13 cellular contexts compared by ENCODE assay signal in the genomic region with DNA sequence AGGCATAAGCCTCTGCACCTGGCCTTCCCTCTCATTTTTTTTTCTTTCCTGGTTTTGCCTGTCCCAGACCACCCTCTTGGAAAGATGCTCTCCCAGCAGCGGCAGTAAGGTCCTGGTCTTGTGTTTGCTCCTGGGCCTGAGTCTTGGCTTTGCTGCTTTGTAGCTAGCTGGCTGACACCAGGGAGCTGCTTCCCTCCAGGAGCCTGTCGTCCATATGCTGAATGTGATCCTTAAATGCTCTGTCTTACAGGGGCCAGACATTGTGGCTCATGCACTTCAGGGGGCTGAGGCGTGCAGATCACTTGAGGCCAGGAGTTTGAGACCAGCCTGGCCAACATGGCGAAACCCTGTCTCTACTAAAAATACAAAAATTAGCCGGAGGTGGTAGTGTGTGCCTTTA. TPM values are rescaled to one million over a fixed set of nuclear protein-coding genes. Genes with fewer than 3 reads are reported as not detected.
DNase-seq lines count a peak whose midpoint lies in the region; ATAC-seq and TF ChIP-seq lines count a peak whose summit lies in the region.
"Had no signal": no experiment of that assay in that cellular context is flagged by ENCODE, and none has a peak within 500 bp of the region (broad histone marks: within the 10 kb centered on the region; RNA-seq: fewer than 3 reads in every experiment).

No MANE protein-coding gene starts in this region.

- CTCF ChIA-PET in activated naive CD4-positive, alpha-beta T cell treated with anti-CD3 and anti-CD28 coated beads, Interleukin-2, amount 10 ng/mL, durations not matched to agents 7 days and 5 days (lab: Charles Lee), result interaction anchor here (0.6 kb wide), 1 partner anchor 1831 kb away, joined by 3 read pairs; no protein-coding TSS in a partner anchor

- TF ChIP-seq EP300 in stomach (IDR thresholded peaks at IDR 0.05), result no peak

- H3K27ac ChIP-seq in body of pancreas (peak overlapping the region; percentile 15 to 86 (median 66)), liver (ENCODE audit: low read depth in 1 of 2, low read length in 2 of 2) (peak overlapping the region; percentile 38 to 52), stomach (peak overlapping the region; percentile 67 to 81 (median 74))
- H3K27ac ChIP-seq: BLaER1 treated with 17β-estradiol and CSF1 and Interleukin-3, amounts not matched to agents 10 nM and 100 nM had no signal

- intact Hi-C loops in body of pancreas (cut with DNase I), result no loop called here
- intact Hi-C loops in stomach (cut with DNase I; ENCODE audit: low total_unique reads), result loop anchor here (10.0 kb wide), 1 partner anchor 49 kb away; no protein-coding TSS in a partner anchor

- H3K9me3 ChIP-seq in body of pancreas (no peaks in the 10 kb centered on the region), liver (ENCODE audit: control insufficient read depth in 4 of 4, low read length in 3 of 4) (no peaks in the 10 kb centered on the region), stomach (no peaks in the 10 kb centered on the region)
- H3K9me3 ChIP-seq: mucosa of descending colon had no signal

- 71 to 73% methylated on average over 5 of the region's 5 CpGs for WGBS in body of pancreas, 2 donors
- WGBS in liver, result 73% methylated on average over 5 of the region's 5 CpGs
- 38 to 62% (median 60%) methylated on average over 5 of the region's 5 CpGs for WGBS in stomach, 5 donors

- H3K36me3 ChIP-seq in body of pancreas (replicated peaks in 1 of 2; ENCODE audit: insufficient read depth in 1 of 2, low read depth in 2 of 2) (no peaks in the 10 kb centered on the region), liver (ENCODE audit: control insufficient read depth in 4 of 4, insufficient read depth in 3 of 4, low read depth in 1 of 4, low read length in 3 of 4) (no peaks in the 10 kb centered on the region), stomach (no peaks in the 10 kb centered on the region)
- H3K36me3 ChIP-seq: BLaER1 treated with 17β-estradiol and CSF1 and Interleukin-3, amounts not matched to agents 10 nM and 100 nM had no signal

- H3K4me1 ChIP-seq in body of pancreas (peaks cover 64% of the 10 kb centered on the region), liver (ENCODE audit: control insufficient read depth in 4 of 4, insufficient read depth in 4 of 4, low read length in 3 of 4) (peaks cover 18 to 54% (median 43%) of the 10 kb centered on the region in 4 donors), stomach (peaks cover 36 to 79% (median 51%) of the 10 kb centered on the region in 4 donors)

- peak overlapping the region; percentile 10 for H3K4me3 ChIP-seq in LNCaP clone FGC (ENCODE audit: low read depth, low read length)
- H3K4me3 ChIP-seq in body of pancreas, result no peak overlapping the region
- no peak overlapping the region for H3K4me3 ChIP-seq in liver (ENCODE audit: low read depth in 1 of 3, low read length in 3 of 3)
- peak overlapping the region in 1 of 4 donors; percentile 19 for H3K4me3 ChIP-seq in stomach
- H3K4me3 ChIP-seq: BLaER1 treated with 17β-estradiol and CSF1 and Interleukin-3, amounts not matched to agents 10 nM and 100 nM; K562; mucosa of descending colon had no signal

- no peaks in the 10 kb centered on the region for H3K27me3 Mint-ChIP-seq in activated naive CD8-positive, alpha-beta T cell treated with anti-CD3 and anti-CD28 coated beads for 36 hours
- peaks cover 7% of the 10 kb centered on the region for H3K27me3 Mint-ChIP-seq in activated naive CD4-positive, alpha-beta T cell treated with anti-CD3 and anti-CD28 coated beads, Interleukin-2, amount 10 ng/mL, durations not matched to agents 7 days and 5 days

- DNase-seq in LNCaP clone FGC (ENCODE audit: low read depth), result no peak
- DNase-seq in body of pancreas, result no peak
- no peak for DNase-seq in stomach
- no peak for DNase-seq in activated naive CD8-positive, alpha-beta T cell treated with anti-CD3 and anti-CD28 coated beads for 36 hours
- no peak for DNase-seq in activated naive CD4-positive, alpha-beta T cell treated with anti-CD3 and anti-CD28 coated beads, Interleukin-2, amount 10 ng/mL, durations not matched to agents 7 days and 5 days
- DNase-seq in NCI-H510A (lab: John Stamatoyannopoulos, UW), result no peak
- DNase-seq: activated CD4-positive, alpha-beta T cell treated with anti-CD3 and anti-CD28 coated beads, Interleukin-2, amount 50 U/mL, for 48 hours had no signal

- no peak overlapping the region for H3K4me3 Mint-ChIP-seq in activated naive CD8-positive, alpha-beta T cell treated with anti-CD3 and anti-CD28 coated beads for 36 hours
- no peak overlapping the region for H3K4me3 Mint-ChIP-seq in activated naive CD4-positive, alpha-beta T cell treated with anti-CD3 and anti-CD28 coated beads, Interleukin-2, amount 10 ng/mL, durations not matched to agents 7 days and 5 days
- H3K4me3 Mint-ChIP-seq: activated T-helper 1 cell treated with anti-CD3 and anti-CD28 coated beads, Interleukin-12 subunit alpha, Interleukin-12 subunit beta, Interleukin-2, Interleukin-4 antibody, amounts not matched to agents 30 ng/mL and 10 ng/mL and 1 ng/mL, durations not matched to agents 14 hours and 24 hours and 36 hours had no signal

- no peaks in the 10 kb centered on the region for H3K9me3 Mint-ChIP-seq in activated naive CD8-positive, alpha-beta T cell treated with anti-CD3 and anti-CD28 coated beads for 36 hours
- no peaks in the 10 kb centered on the region for H3K9me3 Mint-ChIP-seq in activated naive CD4-positive, alpha-beta T cell treated with anti-CD3 and anti-CD28 coated beads, Interleukin-2, amount 10 ng/mL, durations not matched to agents 7 days and 5 days

- no peak for TF ChIP-seq CTCF in LNCaP clone FGC (IDR thresholded peaks at IDR 0.05; ENCODE audit: control insufficient read depth, extremely low read depth, insufficient read depth)
- TF ChIP-seq CTCF in body of pancreas (IDR thresholded peaks at IDR 0.05), result no peak
- TF ChIP-seq CTCF in liver (IDR thresholded peaks at IDR 0.05; ENCODE audit: low read depth, low read length, missing input control), result no peak
- TF ChIP-seq CTCF in stomach (IDR thresholded peaks at IDR 0.05), result no peak

- H3K27ac Mint-ChIP-seq in activated naive CD8-positive, alpha-beta T cell treated with anti-CD3 and anti-CD28 coated beads for 36 hours, result no peak overlapping the region
- H3K27ac Mint-ChIP-seq in activated naive CD4-positive, alpha-beta T cell treated with anti-CD3 and anti-CD28 coated beads, Interleukin-2, amount 10 ng/mL, durations not matched to agents 7 days and 5 days, result no peak overlapping the region
- H3K27ac Mint-ChIP-seq: activated T-helper 1 cell treated with anti-CD3 and anti-CD28 coated beads, Interleukin-12 subunit alpha, Interleukin-12 subunit beta, Interleukin-2, Interleukin-4 antibody, amounts not matched to agents 30 ng/mL and 10 ng/mL and 1 ng/mL, durations not matched to agents 14 hours and 24 hours and 36 hours had no signal

- peaks cover 6% of the 10 kb centered on the region for H3K36me3 Mint-ChIP-seq in activated naive CD8-positive, alpha-beta T cell treated with anti-CD3 and anti-CD28 coated beads for 36 hours
- no peaks in the 10 kb centered on the region for H3K36me3 Mint-ChIP-seq in activated naive CD4-positive, alpha-beta T cell treated with anti-CD3 and anti-CD28 coated beads, Interleukin-2, amount 10 ng/mL, durations not matched to agents 7 days and 5 days

- TF ChIP-seq RAD21 in liver (IDR thresholded peaks at IDR 0.05), result no peak

- TF ChIP-seq POLR2A in body of pancreas (IDR thresholded peaks at IDR 0.05) (no peak), stomach (IDR thresholded peaks at IDR 0.05) (no peak)

- H3K4me1 Mint-ChIP-seq in activated naive CD8-positive, alpha-beta T cell treated with anti-CD3 and anti-CD28 coated beads for 36 hours, result peaks cover 49% of the 10 kb centered on the region
- H3K4me1 Mint-ChIP-seq in activated naive CD4-positive, alpha-beta T cell treated with anti-CD3 and anti-CD28 coated beads, Interleukin-2, amount 10 ng/mL, durations not matched to agents 7 days and 5 days, result peaks cover 18% of the 10 kb centered on the region

- H3K27me3 ChIP-seq in body of pancreas (no peaks in the 10 kb centered on the region), liver (ENCODE audit: control insufficient read depth in 4 of 4, insufficient read depth in 4 of 4, low read length in 3 of 4) (no peaks in the 10 kb centered on the region), stomach (no peaks in the 10 kb centered on the region)
- H3K27me3 ChIP-seq: BLaER1 treated with 17β-estradiol and CSF1 and Interleukin-3, amounts not matched to agents 10 nM and 100 nM had no signal

- H3K9ac ChIP-seq in liver (ENCODE audit: low read depth in 1 of 2, low read length in 2 of 2), result peak overlapping the region in 1 of 2 donors; percentile 5
- H3K9ac ChIP-seq: BLaER1 treated with 17β-estradiol and CSF1 and Interleukin-3, amounts not matched to agents 10 nM and 100 nM had no signal

- ATAC-seq in body of pancreas (no peak), GM19351 (IDR thresholded peaks at IDR 0.05; ENCODE audit: unreplicated experiment) (no peak)
- ATAC-seq: K562 had no signal

TF ChIP-seq in liver, 16 proteins besides CTCF, POLR2A, EP300 and RAD21 (continues in another document):
- TF ChIP-seq JUND (IDR thresholded peaks at IDR 0.05) (no peak), EGR1 (IDR thresholded peaks at IDR 0.05; ENCODE audit: low read depth in 2 of 2) (no peak), RXRA (IDR thresholded peaks at IDR 0.05) (no peak), NR2F2 (IDR thresholded peaks at IDR 0.05) (no peak), YY1 (IDR thresholded peaks at IDR 0.05) (no peak)
- TF ChIP-seq, protein P1, sequence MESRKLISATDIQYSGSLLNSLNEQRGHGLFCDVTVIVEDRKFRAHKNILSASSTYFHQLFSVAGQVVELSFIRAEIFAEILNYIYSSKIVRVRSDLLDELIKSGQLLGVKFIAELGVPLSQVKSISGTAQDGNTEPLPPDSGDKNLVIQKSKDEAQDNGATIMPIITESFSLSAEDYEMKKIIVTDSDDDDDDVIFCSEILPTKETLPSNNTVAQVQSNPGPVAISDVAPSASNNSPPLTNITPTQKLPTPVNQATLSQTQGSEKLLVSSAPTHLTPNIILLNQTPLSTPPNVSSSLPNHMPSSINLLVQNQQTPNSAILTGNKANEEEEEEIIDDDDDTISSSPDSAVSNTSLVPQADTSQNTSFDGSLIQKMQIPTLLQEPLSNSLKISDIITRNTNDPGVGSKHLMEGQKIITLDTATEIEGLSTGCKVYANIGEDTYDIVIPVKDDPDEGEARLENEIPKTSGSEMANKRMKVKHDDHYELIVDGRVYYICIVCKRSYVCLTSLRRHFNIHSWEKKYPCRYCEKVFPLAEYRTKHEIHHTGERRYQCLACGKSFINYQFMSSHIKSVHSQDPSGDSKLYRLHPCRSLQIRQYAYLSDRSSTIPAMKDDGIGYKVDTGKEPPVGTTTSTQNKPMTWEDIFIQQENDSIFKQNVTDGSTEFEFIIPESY (IDR thresholded peaks at IDR 0.05), result no peak

RNA-seq across cellular contexts. Expression of a gene that starts 17.2 kb away (rescaled TPM):
- total RNA-seq in body of pancreas (100 to 1,000 TPM; 104 to 121 TPM), liver (100 to 1,000 TPM in 1 of 2 donors, 10 to 100 TPM in 1; 53.8 to 124 TPM), stomach (100 to 1,000 TPM in 3 of 5 donors, 10 to 100 TPM in 2; 51.3 to 204 (median 112) TPM)
- polyA plus RNA-seq in liver (10 to 100 TPM; 22.9 to 34.7 TPM), stomach (10 to 100 TPM; 38.2 to 76.2 (median 45.1) TPM)
- 10 to 100 TPM; 23.2 to 27.4 TPM for total RNA-seq in activated naive CD8-positive, alpha-beta T cell treated with anti-CD3 and anti-CD28 coated beads for 36 hours
